In genomic region chr10:30918651-30919050, GRCh38 we compare ENCODE assay signal across 10 cellular contexts.
"Had no signal": no experiment of that assay in that cellular context is flagged by ENCODE, and none has a peak within 500 bp of the region (broad histone marks: within the 10 kb centered on the region; RNA-seq: fewer than 3 reads in every experiment).

No MANE protein-coding gene starts in this region.

- H3K9me3 Mint-ChIP-seq: HFFc6 had no signal

- DNase-seq: GM23248, GOT3, H7, HFFc6, IMR-90, KBM-7 had no signal

- H2AFZ ChIP-seq: GM23248 had no signal

- H3K4me1 ChIP-seq: HAP-1 had no signal

- H3K4me3 Mint-ChIP-seq: HFFc6 had no signal

- H3K4me2 ChIP-seq: KMS-11 had no signal

- FAIRE-seq: HTR-8/SVneo had no signal

- H3K27ac Mint-ChIP-seq: HFFc6 had no signal

- H3K27ac ChIP-seq: GM23248, KMS-11 had no signal

- ATAC-seq: HCT116 had no signal

- H3K36me3 ChIP-seq: HAP-1 had no signal

- H3K9ac ChIP-seq: GM23248, KMS-11 had no signal

- H3K9me3 ChIP-seq: HAP-1 had no signal

- H3K4me3 ChIP-seq: GM23248, HAP-1 had no signal
